18 cellular contexts compared by ENCODE assay signal in the genomic region with DNA sequence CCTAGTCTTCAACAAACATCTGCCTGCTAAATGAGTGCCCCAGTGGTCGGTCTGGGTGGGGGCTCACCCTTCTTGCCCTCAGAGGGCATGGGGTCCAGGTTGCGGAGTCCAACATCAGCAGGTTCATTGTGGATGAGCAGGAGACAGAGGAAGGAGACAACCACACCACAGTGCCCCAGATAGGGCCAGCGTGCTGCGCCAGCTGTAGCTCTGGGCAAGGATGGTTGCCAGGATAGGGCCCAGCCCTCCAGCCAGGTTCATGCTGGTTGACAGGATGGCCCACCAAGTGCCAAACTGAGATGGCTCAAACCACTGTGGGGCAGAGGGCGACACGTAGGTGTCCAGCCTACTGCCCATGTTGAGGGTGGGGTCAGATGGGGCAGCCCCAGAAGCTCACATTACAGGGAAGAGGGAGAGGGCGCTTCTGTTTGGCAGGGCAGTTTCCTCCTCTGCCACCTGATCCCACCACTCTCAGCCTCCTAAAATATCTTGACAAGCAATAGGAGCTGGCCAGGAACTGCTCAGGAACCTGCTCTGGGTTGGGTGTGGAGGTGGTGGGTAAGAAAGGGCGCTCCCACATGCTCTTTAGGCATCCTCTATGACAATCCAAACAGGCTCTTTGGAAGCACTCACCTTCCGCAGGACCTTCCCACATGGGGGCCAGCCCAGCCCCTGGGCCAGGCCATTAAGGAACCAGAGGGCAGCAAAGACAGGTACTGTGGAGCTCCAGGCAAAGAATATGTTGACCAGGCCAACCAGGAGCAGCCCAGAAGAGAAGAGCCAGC. TPM values are rescaled to one million over a fixed set of nuclear protein-coding genes. Genes with fewer than 3 reads are reported as not detected.
DNase-seq lines count a peak whose midpoint lies in the region; ATAC-seq, FAIRE-seq and TF ChIP-seq lines count a peak whose summit lies in the region.
"Had no signal": no experiment of that assay in that cellular context is flagged by ENCODE, and none has a peak within 500 bp of the region (broad histone marks: within the 10 kb centered on the region; RNA-seq: fewer than 3 reads in every experiment).

No MANE protein-coding gene starts in this region.

- ATAC-seq in WTC11 (no peak), HG02763 (IDR thresholded peaks at IDR 0.05; ENCODE audit: unreplicated experiment) (no peak)

- peaks cover 43% of the 10 kb centered on the region for H3K36me3 Mint-ChIP-seq in WTC11

- H3K27me3 ChIP-seq in liver (ENCODE audit: control insufficient read depth in 4 of 4, insufficient read depth in 4 of 4, low read length in 3 of 4) (no peaks in the 10 kb centered on the region), spleen (replicated peaks in 1 of 7) (no peaks in the 10 kb centered on the region)
- H3K27me3 ChIP-seq: BE2C, colonic mucosa, testis had no signal

- CTCF ChIA-PET in HEK293 (lab: Yijun Ruan, JAX) = interaction anchor here (0.6 kb wide), 3 partner anchors 24 to 281 kb away, joined by 3 read pairs; no protein-coding TSS in a partner anchor
- CTCF ChIA-PET in WTC11 (lab: Charles Lee) = no interaction called here

- no peaks in the 10 kb centered on the region for H3K27me3 Mint-ChIP-seq in WTC11 (ENCODE audit: low read depth)

- H3K27ac ChIP-seq in HEK293 (ENCODE audit: extremely low read depth, low read depth, low read length) = no peak overlapping the region
- peak overlapping the region; percentile 92 to 97 for H3K27ac ChIP-seq in liver (ENCODE audit: low read depth in 1 of 2, low read length in 2 of 2)
- peak overlapping the region in 2 of 8 donors; percentile 14 to 24 for H3K27ac ChIP-seq in spleen

- no peak for TF ChIP-seq POLR2A in spleen (IDR thresholded peaks at IDR 0.05)
- no peak for TF ChIP-seq POLR2A in GM12891 (IDR thresholded peaks at IDR 0.05; ENCODE audit: low read depth, low read length)

- H3K36me3 ChIP-seq in HEK293 (ENCODE audit: control insufficient read depth in 2 of 2, insufficient read depth in 1 of 2, low read length in 2 of 2) (peaks cover 0 to 64% of the 10 kb centered on the region in 2 experiments; a peak in 2 of 3 replicates), liver (ENCODE audit: control insufficient read depth in 4 of 4, insufficient read depth in 3 of 4, low read depth in 1 of 4, low read length in 3 of 4) (peaks cover 5 to 17% (median 15%) of the 10 kb centered on the region in 4 donors), spleen (peaks cover 0 to 58% (median 32%) of the 10 kb centered on the region in 6 donors)
- H3K36me3 ChIP-seq: colonic mucosa had no signal

- H3K9me3 ChIP-seq in HEK293 (ENCODE audit: control insufficient read depth, insufficient read depth, low read depth, low read length) (no peaks in the 10 kb centered on the region), liver (ENCODE audit: control insufficient read depth in 4 of 4, low read length in 3 of 4) (no peaks in the 10 kb centered on the region), spleen (no peaks in the 10 kb centered on the region)
- H3K9me3 ChIP-seq: BE2C, colonic mucosa, testis had no signal

- FAIRE-seq in GM12891 (lab: Jason Lieb, UNC) = no peak
- FAIRE-seq: GM19239, islet of Langerhans had no signal

- POLR2A ChIA-PET in HEK293 (lab: Yijun Ruan, JAX) (interaction anchor here (0.5 to 1.7 kb wide), 4 partner anchors 9 to 20 kb away, joined by 3 to 5 read pairs (median 3); a partner anchor contains a TSS), WTC11 (lab: Charles Lee) (interaction anchor here (1.2 kb wide), 1 partner anchor 67 kb away, joined by 3 read pairs; a partner anchor contains a TSS)

- intact Hi-C loops in spleen (cut with DNase I; ENCODE audit: low total_unique reads) = no loop called here

- WGBS in liver = 40% methylated on average over 9 of the region's 9 CpGs
- 95 to 100% (median 96%) methylated on average over 8 to 9 of the region's 9 CpGs for WGBS in spleen, 5 donors

- DNase-seq in WTC11 (ENCODE audit: low spot score) (no peak), spleen (peak; percentile 72), glomerular visceral epithelial cell (ENCODE audit: extremely low spot score) (no peak), GM12891 (ENCODE audit: insufficient read length, low spot score) (no peak)
- DNase-seq: anterior cingulate cortex; BE2C; colonic mucosa; erythroblast; NCI-H2081 treated with DMSO at 0.1 percent for 48 hours; NCI-H524 treated with DMSO at 0.1 percent for 48 hours; occipital lobe; stimulated activated CD4-positive, alpha-beta T cell treated with anti-CD3 and anti-CD28 coated beads, Interleukin-4, amount 100 ng/mL, for 4 hours; testis had no signal

- TF ChIP-seq CTCF in HEK293 (tag by site-specific recombination; IDR thresholded peaks at IDR 0.05) (no peak), WTC11 (IDR thresholded peaks at IDR 0.05) (no peak), liver (IDR thresholded peaks at IDR 0.05; ENCODE audit: low read depth, low read length, missing input control) (no peak), spleen (IDR thresholded peaks at IDR 0.05 in 8 of 11, conservative IDR thresholded peaks at IDR 0.05 in 3 of 11) (no peak)

- peak overlapping the region; percentile 23 to 73 for H3K9ac ChIP-seq in liver (ENCODE audit: low read depth in 1 of 2, low read length in 2 of 2)

- H3K4me1 ChIP-seq in HEK293 (ENCODE audit: control insufficient read depth, insufficient read depth, low read length) = no peaks in the 10 kb centered on the region
- peaks cover 14 to 68% (median 51%) of the 10 kb centered on the region in 4 donors for H3K4me1 ChIP-seq in liver (ENCODE audit: control insufficient read depth in 4 of 4, insufficient read depth in 4 of 4, low read length in 3 of 4)
- H3K4me1 ChIP-seq in spleen = peaks cover 14 to 68% (median 43%) of the 10 kb centered on the region in 6 donors
- H3K4me1 ChIP-seq: BE2C had no signal

- H3K4me1 Mint-ChIP-seq in WTC11 = peaks cover 19% of the 10 kb centered on the region

- H3K9me3 Mint-ChIP-seq in WTC11 = no peaks in the 10 kb centered on the region

- H3K27ac Mint-ChIP-seq in WTC11 = peak overlapping the region; percentile 36; the same call in 1 of the 2 replicates

- TF ChIP-seq RAD21 in liver (IDR thresholded peaks at IDR 0.05) = no peak

- H3K4me3 Mint-ChIP-seq in WTC11 = peak overlapping the region; percentile 18; the same call in 1 of the 2 replicates

- H3K4me3 ChIP-seq in HEK293 (ENCODE audit: low read depth, low read length) (no peak overlapping the region), liver (ENCODE audit: low read depth in 1 of 3, low read length in 3 of 3) (peak overlapping the region; percentile 71 to 86 (median 85)), spleen (no peak overlapping the region)
- H3K4me3 ChIP-seq: testis had no signal

TF ChIP-seq in HEK293, 187 proteins besides CTCF, POLR2A, EP300 and RAD21:
- peak; percentile 7; the same call in 1 of the 2 replicates for TF ChIP-seq EGR2 (tag by site-specific recombination; IDR thresholded peaks at IDR 0.05; ENCODE audit: low read depth)
- no peak for TF ChIP-seq SETDB1 (IDR thresholded peaks at IDR 0.05; ENCODE audit: insufficient read length, low read length)
- no peak for TF ChIP-seq SP2 (tag by site-specific recombination; IDR thresholded peaks at IDR 0.05)

TF ChIP-seq in WTC11, 78 proteins besides CTCF, POLR2A, EP300 and RAD21 (continues in another document):
- TF ChIP-seq SP1 (CRISPR knock-in tag; conservative IDR thresholded peaks at IDR 0.05) (no peak), ZNF396 (CRISPR knock-in tag; IDR thresholded peaks at IDR 0.05; ENCODE audit: borderline replicate concordance) (no peak), ESRRA (CRISPR knock-in tag; IDR thresholded peaks at IDR 0.05; ENCODE audit: borderline replicate concordance) (no peak), FOXK1 (CRISPR knock-in tag; IDR thresholded peaks at IDR 0.05) (no peak)

TF ChIP-seq in liver, 16 proteins besides CTCF, POLR2A, EP300 and RAD21 (continues in another document):
- TF ChIP-seq EGR1 (IDR thresholded peaks at IDR 0.05; ENCODE audit: low read depth in 2 of 2) (no peak), NR2F2 (IDR thresholded peaks at IDR 0.05) (no peak)
- TF ChIP-seq, protein P1, sequence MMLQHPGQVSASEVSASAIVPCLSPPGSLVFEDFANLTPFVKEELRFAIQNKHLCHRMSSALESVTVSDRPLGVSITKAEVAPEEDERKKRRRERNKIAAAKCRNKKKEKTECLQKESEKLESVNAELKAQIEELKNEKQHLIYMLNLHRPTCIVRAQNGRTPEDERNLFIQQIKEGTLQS (IDR thresholded peaks at IDR 0.05) = no peak

TF ChIP-seq in GM12891, 5 proteins besides CTCF, POLR2A, EP300 and RAD21:
- TF ChIP-seq TAF1 (IDR thresholded peaks at IDR 0.05; ENCODE audit: low read depth, low read length) = no peak
- TF ChIP-seq POU2F2 (IDR thresholded peaks at IDR 0.05; ENCODE audit: low read depth, low read length) = no peak
- no peak for TF ChIP-seq SPI1 (IDR thresholded peaks at IDR 0.05; ENCODE audit: low read depth, low read length)
- TF ChIP-seq POLR2AphosphoS5 (IDR thresholded peaks at IDR 0.05; ENCODE audit: low read depth, low read length) = no peak

RNA-seq across cellular contexts. Expression of a gene that starts 2.9 kb away (rescaled TPM):
- total RNA-seq in WTC11 (2021) (48.6 to 57.0 TPM (median 54.5 TPM) in 3 replicates), liver (100 to 1,000 TPM in 1 of 2 donors, 10 to 100 TPM in 1; 62.7 to 184 TPM), spleen (10 to 100 TPM in 6 of 7 donors, 1 to 10 TPM in 1; 9.9 to 26.0 (median 15.9) TPM)
- polyA plus RNA-seq in liver (10 to 100 TPM; 93.8 to 98.7 TPM), spleen (10 to 100 TPM in 2 of 3 donors, 1 to 10 TPM in 1; 8.2 to 12.6 (median 10.1) TPM)
- 14.7 TPM for polyA plus RNA-seq in GM12891 (2012; ENCODE audit: low read depth, missing spikeins)

RNA-seq across cellular contexts. Expression of a gene that starts 9.2 kb away (rescaled TPM):
- total RNA-seq in WTC11 (2021) (65.1 to 75.7 TPM (median 65.5 TPM) in 3 replicates), liver (10 to 100 TPM; 32.8 to 35.7 TPM), spleen (10 to 100 TPM; 43.0 to 61.8 (median 54.4) TPM)
- polyA plus RNA-seq in liver (10 to 100 TPM; 21.1 to 32.1 TPM), spleen (10 to 100 TPM; 33.1 to 53.0 (median 47.6) TPM)
- polyA plus RNA-seq in GM12891 (2012; ENCODE audit: low read depth, missing spikeins) = 69.5 TPM

RNA-seq across cellular contexts. Expression of a gene that starts 9.6 kb away (rescaled TPM):
- total RNA-seq in WTC11 (2021) (1,349 to 1,504 TPM (median 1,464 TPM) in 3 replicates), liver (100 to 1,000 TPM; 228 to 294 TPM), spleen (1,000 to 10,000 TPM in 6 of 7 donors, 100 to 1,000 TPM in 1; 945 to 1,264 (median 1,141) TPM)
- polyA plus RNA-seq in liver (100 to 1,000 TPM; 477 to 499 TPM), spleen (1,000 to 10,000 TPM; 4,407 to 5,214 (median 4,978) TPM)
- 4,068 TPM for polyA plus RNA-seq in GM12891 (2012; ENCODE audit: low read depth, missing spikeins)

RNA-seq across cellular contexts. Expression of a gene that starts 29.3 kb away (rescaled TPM):
- total RNA-seq in WTC11 (2021) (212 to 276 TPM (median 218 TPM) in 3 replicates), liver (100 to 1,000 TPM in 1 of 2 donors, 10 to 100 TPM in 1; 46.3 to 270 TPM), spleen (100 to 1,000 TPM in 3 of 7 donors, 10 to 100 TPM in 4; 48.2 to 131 (median 80.8) TPM)
- polyA plus RNA-seq in liver (100 to 1,000 TPM in 1 of 2 donors, 10 to 100 TPM in 1; 41.6 to 191 TPM), spleen (10 to 100 TPM; 12.3 to 22.7 (median 15.5) TPM)
- polyA plus RNA-seq in GM12891 (2012; ENCODE audit: low read depth, missing spikeins) = 63.6 TPM

RNA-seq across cellular contexts. Expression of a gene that starts 29.8 kb away (rescaled TPM):
- 39.1 to 42.1 TPM (median 41.7 TPM) in 3 replicates for total RNA-seq in WTC11 (2021)
- 10 to 100 TPM; 12.0 to 33.6 TPM for total RNA-seq in liver
- 10 to 100 TPM in 1 of 2 donors, 1 to 10 TPM in 1; 6.0 to 14.5 TPM for polyA plus RNA-seq in liver
- total RNA-seq in spleen = 10 to 100 TPM; 39.2 to 86.2 (median 66.7) TPM
- 10 to 100 TPM; 27.0 to 80.8 (median 44.1) TPM for polyA plus RNA-seq in spleen
- polyA plus RNA-seq in GM12891 (2012; ENCODE audit: low read depth, missing spikeins) = 7.1 TPM

Comparison
In these comparisons a context has a peak if more than half of its experiments do, and no peak if none do; other contexts are left out.
1. H3K4me3 ChIP-seq: peak in liver (3 of 3); none in HEK293 (single experiment) and spleen (0 of 8).